34 cellular contexts compared by ENCODE assay signal in genomic region chr13:103055166-103055565, GRCh38. TPM values are rescaled to one million over a fixed set of nuclear protein-coding genes. Genes with fewer than 3 reads are reported as not detected.
"Had no signal": no experiment of that assay in that cellular context is flagged by ENCODE, and none has a peak within 500 bp of the region (broad histone marks: within the 10 kb centered on the region; RNA-seq: fewer than 3 reads in every experiment).

No MANE protein-coding gene starts in this region.

- H3K4me1 ChIP-seq: adrenal gland, body of pancreas, esophagus muscularis mucosa, foreskin keratinocyte, gastrocnemius medialis, heart left ventricle had no signal

- H3K36me3 ChIP-seq: adrenal gland, esophagus muscularis mucosa, gastrocnemius medialis, heart left ventricle, WERI-Rb-1 had no signal

- H3K4me3 ChIP-seq: adrenal gland, body of pancreas, esophagus muscularis mucosa, gastrocnemius medialis, heart left ventricle had no signal

- H3K27ac ChIP-seq: adrenal gland, body of pancreas, esophagus muscularis mucosa, foreskin keratinocyte, gastrocnemius medialis, heart left ventricle, WERI-Rb-1 had no signal

- H3K4me3 Mint-ChIP-seq: activated B cell treated with CpG ODN at 0.5 μM for 24 hours; activated CD8-positive, alpha-beta T cell treated with anti-CD3 and anti-CD28 coated beads for 36 hours; activated naive CD4-positive, alpha-beta T cell treated with anti-CD3 and anti-CD28 coated beads for 36 hours; activated naive CD4-positive, alpha-beta T cell treated with anti-CD3 and anti-CD28 coated beads, Interleukin-2, amount 50 U/mL, for 24 hours; activated naive CD8-positive, alpha-beta T cell treated with anti-CD3 and anti-CD28 coated beads for 36 hours; activated naive CD8-positive, alpha-beta T cell treated with anti-CD3 and anti-CD28 coated beads, Interleukin-2, amount 50 U/mL, for 24 hours; activated T-cell treated with anti-CD3 and anti-CD28 coated beads, Interleukin-2, amount 50 U/mL, for 4 hours; activated T-helper 17 cell treated with anti-CD3 and anti-CD28 coated beads, Interleukin-2, amount 50 U/mL, for 72 hours; effector memory CD8-positive, alpha-beta T cell; T-helper 17 cell; T-helper 2 cell treated with Interferon-gamma antibody and Interleukin-4, amounts not matched to agents 5 μg/mL and 100 μg/mL, for 36 hours had no signal

- H3K27me3 ChIP-seq: adrenal gland, body of pancreas, esophagus muscularis mucosa, foreskin keratinocyte, gastrocnemius medialis, heart left ventricle had no signal

- H3K27me3 Mint-ChIP-seq: activated B cell treated with CpG ODN at 0.5 μM for 24 hours; activated CD8-positive, alpha-beta T cell treated with anti-CD3 and anti-CD28 coated beads for 36 hours; activated naive CD8-positive, alpha-beta T cell treated with anti-CD3 and anti-CD28 coated beads for 36 hours; activated naive CD8-positive, alpha-beta T cell treated with anti-CD3 and anti-CD28 coated beads, Interleukin-2, amount 50 U/mL, for 24 hours; activated T-helper 17 cell treated with anti-CD3 and anti-CD28 coated beads, Interleukin-2, amount 50 U/mL, for 72 hours; T-helper 17 cell had no signal

- H3K9me3 ChIP-seq: gastrocnemius medialis had no signal

- H3K27ac Mint-ChIP-seq: activated B cell treated with CpG ODN at 0.5 μM for 24 hours; activated CD8-positive, alpha-beta T cell treated with anti-CD3 and anti-CD28 coated beads for 36 hours; activated naive CD4-positive, alpha-beta T cell treated with anti-CD3 and anti-CD28 coated beads for 36 hours; activated naive CD4-positive, alpha-beta T cell treated with anti-CD3 and anti-CD28 coated beads, Interleukin-2, amount 50 U/mL, for 24 hours; activated naive CD8-positive, alpha-beta T cell treated with anti-CD3 and anti-CD28 coated beads for 36 hours; activated naive CD8-positive, alpha-beta T cell treated with anti-CD3 and anti-CD28 coated beads, Interleukin-2, amount 50 U/mL, for 24 hours; activated T-helper 17 cell treated with anti-CD3 and anti-CD28 coated beads, Interleukin-2, amount 50 U/mL, for 72 hours; effector memory CD8-positive, alpha-beta T cell; T-helper 17 cell; T-helper 2 cell treated with Interferon-gamma antibody and Interleukin-4, amounts not matched to agents 5 μg/mL and 100 μg/mL, for 36 hours had no signal

- ATAC-seq: activated CD4-positive, CD25-positive, alpha-beta regulatory T cell treated with anti-CD3 and anti-CD28 coated beads, Interleukin-2, amount 50 U/mL, for 24 hours; activated CD8-positive, alpha-beta T cell treated with anti-CD3 and anti-CD28 coated beads for 36 hours; activated naive CD8-positive, alpha-beta T cell treated with anti-CD3 and anti-CD28 coated beads, Interleukin-2, amount 50 U/mL, for 24 hours; activated T-cell treated with anti-CD3 and anti-CD28 coated beads, Interleukin-2, amount 50 U/mL, for 4 hours; activated T-helper 17 cell treated with anti-CD3 and anti-CD28 coated beads, Interleukin-2, amount 50 U/mL, for 72 hours; body of pancreas; effector memory CD8-positive, alpha-beta T cell; foreskin keratinocyte; gastrocnemius medialis; heart left ventricle; T-helper 17 cell had no signal

- H3K4me1 Mint-ChIP-seq: activated B cell treated with CpG ODN at 0.5 μM for 24 hours; activated naive CD4-positive, alpha-beta T cell treated with anti-CD3 and anti-CD28 coated beads, Interleukin-2, amount 50 U/mL, for 24 hours; activated naive CD8-positive, alpha-beta T cell treated with anti-CD3 and anti-CD28 coated beads for 36 hours; activated naive CD8-positive, alpha-beta T cell treated with anti-CD3 and anti-CD28 coated beads, Interleukin-2, amount 50 U/mL, for 24 hours; activated T-helper 17 cell treated with anti-CD3 and anti-CD28 coated beads, Interleukin-2, amount 50 U/mL, for 72 hours; T-helper 17 cell had no signal

- H3K36me3 Mint-ChIP-seq: activated naive CD4-positive, alpha-beta T cell treated with anti-CD3 and anti-CD28 coated beads, Interleukin-2, amount 50 U/mL, for 24 hours; activated naive CD8-positive, alpha-beta T cell treated with anti-CD3 and anti-CD28 coated beads for 36 hours had no signal

- DNase-seq: activated B cell treated with CpG ODN at 0.5 μM for 24 hours; activated CD4-positive, alpha-beta T cell treated with anti-CD3 and anti-CD28 coated beads for 48 hours; activated CD4-positive, alpha-beta T cell treated with anti-CD3 and anti-CD28 coated beads, Interleukin-2, amount 50 U/mL, for 1 hour; activated CD4-positive, alpha-beta T cell treated with anti-CD3 and anti-CD28 coated beads, Interleukin-2, amount 50 U/mL, for 48 hours; activated CD8-positive, alpha-beta memory T cell treated with anti-CD3 and anti-CD28 coated beads for 24 hours; activated CD8-positive, alpha-beta T cell treated with anti-CD3 and anti-CD28 coated beads for 36 hours; activated effector memory CD4-positive, alpha-beta T cell treated with anti-CD3 and anti-CD28 coated beads, Interleukin-2, amount 50 U/mL, for 16 hours; activated naive CD4-positive, alpha-beta T cell treated with anti-CD3 and anti-CD28 coated beads for 36 hours; activated naive CD8-positive, alpha-beta T cell treated with anti-CD3 and anti-CD28 coated beads for 36 hours; activated naive CD8-positive, alpha-beta T cell treated with anti-CD3 and anti-CD28 coated beads, Interleukin-2, amount 50 U/mL, for 24 hours; activated T-cell treated with anti-CD3 and anti-CD28 coated beads, Interleukin-2, amount 50 U/mL, for 4 hours; adrenal gland; amygdala; aorta; body of pancreas; caudate nucleus; cortex of kidney; dermis blood vessel endothelial cell; effector CD4-positive, alpha-beta T cell; effector memory CD8-positive, alpha-beta T cell; erythroblast; foreskin keratinocyte; gastrocnemius medialis; glutamatergic neuron; heart left ventricle; T-helper 17 cell; T1000; WERI-Rb-1 had no signal

RNA-seq across cellular contexts. Expression of gene SLC10A2, which starts 11.1 kb away (rescaled TPM):
- total RNA-seq: activated B cell treated with CpG ODN at 0.5 μM for 24 hours; activated CD8-positive, alpha-beta T cell treated with anti-CD3 and anti-CD28 coated beads for 36 hours; activated naive CD4-positive, alpha-beta T cell treated with anti-CD3 and anti-CD28 coated beads for 36 hours; activated naive CD8-positive, alpha-beta T cell treated with anti-CD3 and anti-CD28 coated beads for 36 hours; activated T-cell treated with anti-CD3 and anti-CD28 coated beads, Interleukin-2, amount 50 U/mL, for 4 hours; activated T-helper 17 cell treated with anti-CD3 and anti-CD28 coated beads, Interleukin-2, amount 50 U/mL, for 72 hours; adrenal gland; aorta; body of pancreas; chondrocyte; dermis blood vessel endothelial cell; esophagus muscularis mucosa; gastrocnemius medialis; heart left ventricle; T-helper 17 cell had no signal
- polyA plus RNA-seq: adrenal gland, heart left ventricle had no signal
